Comparison of ENCODE assay signal across 18 cellular contexts in the genomic region with DNA sequence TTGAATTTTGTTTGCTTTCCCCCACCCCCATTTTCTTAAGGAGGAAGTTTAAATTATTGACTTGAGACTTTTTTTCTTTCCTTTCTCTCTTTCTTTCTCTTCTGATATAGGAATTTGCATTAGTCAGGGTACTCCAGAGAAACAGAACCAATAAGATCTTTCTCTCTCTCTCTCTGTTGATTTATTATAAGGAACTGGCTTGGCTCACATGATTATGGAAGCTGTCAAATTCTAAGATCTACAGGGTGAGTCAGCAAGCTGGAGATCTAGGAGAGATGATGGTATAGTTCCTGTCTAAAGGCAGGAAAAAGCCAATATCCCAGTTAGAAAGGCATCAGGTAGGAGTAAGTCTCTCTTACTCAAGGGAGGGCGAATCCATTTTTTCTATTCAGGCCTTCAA.
DNase-seq lines count a peak whose midpoint lies in the region; ATAC-seq, FAIRE-seq and TF ChIP-seq lines count a peak whose summit lies in the region.
"Had no signal": no experiment of that assay in that cellular context is flagged by ENCODE, and none has a peak within 500 bp of the region (broad histone marks: within the 10 kb centered on the region; RNA-seq: fewer than 3 reads in every experiment).

No MANE protein-coding gene starts in this region.

- FAIRE-seq in H54 (lab: Jason Lieb, UNC): peak; percentile 77
- FAIRE-seq: islet of Langerhans, pancreas, small intestine had no signal

- peak; percentile 90 for DNase-seq in A172 (ENCODE audit: low spot score)
- DNase-seq in H54 (ENCODE audit: insufficient read length, low spot score): peak; percentile 37
- DNase-seq in SK-MEL-5 (ENCODE audit: low read depth, low spot score): peak; percentile 35
- DNase-seq in fibroblast of peridontal ligament (ENCODE audit: extremely low read depth): peak; percentile 32
- DNase-seq in NCI-H446 (lab: John Stamatoyannopoulos, UW): no peak
- DNase-seq in midbrain (lab: John Stamatoyannopoulos, UW): no peak
- DNase-seq in HPDE6-E6E7 (ENCODE audit: extremely low spot score): no peak
- DNase-seq: activated CD4-positive, alpha-beta T cell treated with anti-CD3 and anti-CD28 coated beads, Interleukin-2, amount 50 U/mL, for 48 hours; colonic mucosa; DMS 273 treated with DMSO at 0.1 percent for 48 hours; NCI-H187; NCI-H526; pancreas; small intestine; stimulated activated naive CD8-positive, alpha-beta T cell treated with anti-CD3 and anti-CD28 coated beads, Interleukin-15, Interleukin-2, amounts not matched to agents 100 U/mL and 50 U/mL, for 24 hours had no signal

- ATAC-seq in GM19463 (IDR thresholded peaks at IDR 0.05; ENCODE audit: unreplicated experiment): no peak
- ATAC-seq: HCT116; stimulated activated naive CD8-positive, alpha-beta T cell treated with anti-CD3 and anti-CD28 coated beads, Interleukin-15, Interleukin-2, amounts not matched to agents 100 U/mL and 50 U/mL, for 24 hours had no signal

- in situ Hi-C loops in SK-MEL-5 (cut with HindIII; ENCODE audit: low pct_unique_long_range_greater_than_20kb, low sequenced_read_pairs): no loop called here

- TF ChIP-seq POLR2A in H54 (IDR thresholded peaks at IDR 0.05; ENCODE audit: low read depth, low read length): no peak

Comparison
In these comparisons a context has a peak if more than half of its experiments do, and no peak if none do; other contexts are left out.
1. DNase-seq: peak in A172 (single experiment), H54 (single experiment), SK-MEL-5 (single experiment) and fibroblast of peridontal ligament (single experiment); none in NCI-H446 (0 of 2), midbrain (single experiment) and HPDE6-E6E7 (single experiment).